ENCODE assay signal across 22 cellular contexts in genomic region chr20:4858000-4858399, GRCh38.
"Had no signal": no experiment of that assay in that cellular context is flagged by ENCODE, and none has a peak within 500 bp of the region (broad histone marks: within the 10 kb centered on the region; RNA-seq: fewer than 3 reads in every experiment).

No MANE protein-coding gene starts in this region.

- H3K4me3 Mint-ChIP-seq: activated naive CD8-positive, alpha-beta T cell treated with anti-CD3 and anti-CD28 coated beads, Interleukin-2, amount 10 ng/mL, durations not matched to agents 7 days and 5 days; nephron progenitor cell had no signal

- H3K4me3 ChIP-seq: gastroesophageal sphincter, hepatocyte, left ventricle myocardium inferior, lung, pancreas, prostate gland, smooth muscle cell, testis, transverse colon had no signal

- DNase-seq: activated CD4-positive, alpha-beta T cell treated with anti-CD3 and anti-CD28 coated beads for 4 hours; activated CD4-positive, alpha-beta T cell treated with anti-CD3 and anti-CD28 coated beads, Interleukin-2, amount 50 U/mL, for 4 hours; activated CD8-positive, alpha-beta memory T cell treated with anti-CD3 and anti-CD28 coated beads, Interleukin-2, amount 50 U/mL, for 4 hours; activated effector memory CD4-positive, alpha-beta T cell treated with Interleukin-2 at 50 U/mL for 16 hours; activated naive CD4-positive, alpha-beta T cell treated with Interleukin-2 at 50 U/mL for 16 hours; activated naive CD8-positive, alpha-beta T cell treated with anti-CD3 and anti-CD28 coated beads, Interleukin-2, amount 10 ng/mL, durations not matched to agents 7 days and 5 days; activated T-cell treated with anti-CD3 and anti-CD28 coated beads, Interleukin-2, amount 50 U/mL, for 48 hours; caudate nucleus; islet precursor cell; left ventricle myocardium inferior; nephron progenitor cell; pancreas; retina; stimulated activated CD4-positive, alpha-beta T cell treated with anti-CD3 and anti-CD28 coated beads, Interleukin-1b, Interleukin-23, amount 100 ng/mL, for 48 hours; stimulated activated naive CD8-positive, alpha-beta T cell treated with anti-CD3 and anti-CD28 coated beads, Interleukin-15, Interleukin-2, amounts not matched to agents 100 U/mL and 50 U/mL, for 24 hours; testis; transverse colon had no signal

- H3K27me3 ChIP-seq: gastroesophageal sphincter, hepatocyte, pancreas, testis, transverse colon had no signal

- ATAC-seq: gastroesophageal sphincter; pancreas; stimulated activated naive CD8-positive, alpha-beta T cell treated with anti-CD3 and anti-CD28 coated beads, Interleukin-15, Interleukin-2, amounts not matched to agents 100 U/mL and 50 U/mL, for 24 hours had no signal

- H3K4me1 Mint-ChIP-seq: activated naive CD8-positive, alpha-beta T cell treated with anti-CD3 and anti-CD28 coated beads, Interleukin-2, amount 10 ng/mL, durations not matched to agents 7 days and 5 days; nephron progenitor cell had no signal

- H3K9me3 Mint-ChIP-seq: activated naive CD8-positive, alpha-beta T cell treated with anti-CD3 and anti-CD28 coated beads, Interleukin-2, amount 10 ng/mL, durations not matched to agents 7 days and 5 days; nephron progenitor cell had no signal

- H3K27ac ChIP-seq: gastroesophageal sphincter, hepatocyte, left ventricle myocardium inferior, pancreas, prostate gland, testis, transverse colon had no signal

- H3K4me1 ChIP-seq: gastroesophageal sphincter, pancreas, prostate gland, testis, transverse colon had no signal

- H3K27ac Mint-ChIP-seq: activated naive CD8-positive, alpha-beta T cell treated with anti-CD3 and anti-CD28 coated beads, Interleukin-2, amount 10 ng/mL, durations not matched to agents 7 days and 5 days; nephron progenitor cell had no signal

- H3K79me2 ChIP-seq: hepatocyte had no signal

- H3K27me3 Mint-ChIP-seq: activated naive CD8-positive, alpha-beta T cell treated with anti-CD3 and anti-CD28 coated beads, Interleukin-2, amount 10 ng/mL, durations not matched to agents 7 days and 5 days had no signal

- H3K4me2 ChIP-seq: hepatocyte, smooth muscle cell had no signal

- H3K9me3 ChIP-seq: gastroesophageal sphincter, left ventricle myocardium inferior, pancreas, prostate gland, testis, transverse colon had no signal

- H2AFZ ChIP-seq: hepatocyte had no signal
